16 cellular contexts compared by ENCODE assay signal in the genomic region with DNA sequence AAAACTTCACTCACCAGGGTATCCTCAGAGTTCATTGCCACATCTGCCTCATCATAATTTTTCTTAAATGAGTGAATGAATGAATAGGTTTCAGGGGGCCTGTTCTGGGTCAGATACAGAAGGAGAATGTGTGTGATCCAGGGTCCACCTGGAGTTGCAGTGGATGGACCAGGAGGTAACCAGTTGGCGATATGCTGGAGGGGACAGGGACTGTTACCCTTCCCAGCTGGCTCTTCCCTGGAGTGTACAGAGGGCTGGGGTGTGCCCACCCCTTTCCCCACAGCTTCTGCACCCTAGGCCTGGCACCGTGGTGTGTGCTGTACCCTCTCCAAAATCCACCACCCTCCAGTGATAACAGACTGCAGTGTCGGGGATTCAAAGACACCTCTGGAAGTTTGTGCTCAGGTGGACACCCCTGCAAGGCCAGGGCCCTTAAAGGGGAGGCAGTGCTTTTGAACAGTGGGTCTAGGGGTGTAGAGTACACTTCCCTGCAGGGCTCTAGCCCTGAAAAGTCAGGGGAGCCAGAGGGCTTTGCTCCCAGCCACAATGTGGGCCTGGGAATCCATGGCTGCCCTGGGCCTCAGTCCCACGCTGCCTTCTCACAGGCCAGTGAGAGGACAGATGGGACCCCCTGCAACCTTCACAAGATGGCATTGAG.
DNase-seq lines count a peak whose midpoint lies in the region; ATAC-seq and TF ChIP-seq lines count a peak whose summit lies in the region.
"Had no signal": no experiment of that assay in that cellular context is flagged by ENCODE, and none has a peak within 500 bp of the region (broad histone marks: within the 10 kb centered on the region; RNA-seq: fewer than 3 reads in every experiment).

No MANE protein-coding gene starts in this region.

- H4K91ac ChIP-seq in neuronal stem cell (ENCODE audit: low read depth, low read length, poor library complexity), result no peak overlapping the region

- H2BK5ac ChIP-seq in neuronal stem cell (ENCODE audit: low read length), result peak overlapping the region; percentile 14

- no peak overlapping the region for H4K8ac ChIP-seq in neuronal stem cell (ENCODE audit: low read depth, low read length)

- H3K36me3 ChIP-seq in right atrium auricular region, result no peaks in the 10 kb centered on the region
- no peaks in the 10 kb centered on the region for H3K36me3 ChIP-seq in heart right ventricle
- no peaks in the 10 kb centered on the region for H3K36me3 ChIP-seq in neuronal stem cell (replicated peaks in 1 of 2; ENCODE audit: control insufficient read depth in 2 of 2, insufficient read depth in 2 of 2, low read length in 2 of 2)
- no peaks in the 10 kb centered on the region for H3K36me3 ChIP-seq in upper lobe of right lung
- H3K36me3 ChIP-seq: colonic mucosa had no signal

- no peak overlapping the region for H3K4ac ChIP-seq in neuronal stem cell (ENCODE audit: low read length)

- no peak overlapping the region for H3K14ac ChIP-seq in neuronal stem cell (ENCODE audit: low read length)

- H3K27ac ChIP-seq in right atrium auricular region, result no peak overlapping the region
- no peak overlapping the region for H3K27ac ChIP-seq in heart right ventricle
- H3K27ac ChIP-seq in coronary artery, result no peak overlapping the region
- H3K27ac ChIP-seq in neuronal stem cell (replicated peaks; ENCODE audit: low read length), result no peak overlapping the region
- H3K27ac ChIP-seq in upper lobe of right lung, result no peak overlapping the region
- H3K27ac ChIP-seq: colonic mucosa, VCaP had no signal

- H3K27me3 ChIP-seq in right atrium auricular region (no peaks in the 10 kb centered on the region), heart right ventricle (peaks cover 0 to 3% (median 0%) of the 10 kb centered on the region in 7 donors), neuronal stem cell (ENCODE audit: control insufficient read depth in 3 of 3, insufficient read depth in 3 of 3, low read depth in 1 of 3, low read length in 3 of 3) (peaks cover 0 to 20% (median 0%) of the 10 kb centered on the region in 3 experiments), upper lobe of right lung (no peaks in the 10 kb centered on the region)
- H3K27me3 ChIP-seq: colonic mucosa had no signal

- H3K18ac ChIP-seq in neuronal stem cell (ENCODE audit: low read length), result peak overlapping the region; percentile 20

- H3K4me3 ChIP-seq in right atrium auricular region, result no peak overlapping the region
- H3K4me3 ChIP-seq in heart right ventricle, result no peak overlapping the region
- no peak overlapping the region for H3K4me3 ChIP-seq in coronary artery
- no peak overlapping the region for H3K4me3 ChIP-seq in neuronal stem cell (ENCODE audit: low read length in 2 of 2)
- H3K4me3 ChIP-seq in upper lobe of right lung, result no peak overlapping the region
- H3K4me3 ChIP-seq: colonic mucosa had no signal

- intact Hi-C loops in heart right ventricle (cut with DNase I), result loop anchor here in 2 of 10 donors (10.0 kb wide), 1 partner anchor 107 kb away; no protein-coding TSS in a partner anchor
- intact Hi-C loops in upper lobe of right lung (cut with DNase I), result no loop called here

- peaks cover 0 to 21% of the 10 kb centered on the region in 2 donors for H3K4me1 ChIP-seq in right atrium auricular region
- peaks cover 0 to 30% (median 8%) of the 10 kb centered on the region in 9 donors for H3K4me1 ChIP-seq in heart right ventricle
- peaks cover 0 to 32% of the 10 kb centered on the region in 2 donors for H3K4me1 ChIP-seq in neuronal stem cell (ENCODE audit: control insufficient read depth in 2 of 2, insufficient read depth in 1 of 2, low read depth in 1 of 2, low read length in 2 of 2)
- no peaks in the 10 kb centered on the region for H3K4me1 ChIP-seq in upper lobe of right lung
- H3K4me1 ChIP-seq: colonic mucosa had no signal

- no peak overlapping the region for H2AFZ ChIP-seq in neuronal stem cell (ENCODE audit: low read length)

- H3K9ac ChIP-seq in neuronal stem cell (ENCODE audit: low read depth, low read length, poor library complexity), result no peak overlapping the region

- no peak overlapping the region for H3K4me2 ChIP-seq in neuronal stem cell (ENCODE audit: insufficient read depth, low read length, poor library complexity, severe bottlenecking)

- ATAC-seq in heart right ventricle, result no peak
- ATAC-seq in upper lobe of right lung, result no peak
- no peak for ATAC-seq in HG03135 (IDR thresholded peaks at IDR 0.05; ENCODE audit: unreplicated experiment)
- ATAC-seq: activated CD8-positive, alpha-beta T cell treated with anti-CD3 and anti-CD28 coated beads, Interleukin-2, amount 10 ng/mL, durations not matched to agents 7 days and 5 days; HCT116; naive thymus-derived CD4-positive, alpha-beta T cell had no signal

- H3K79me1 ChIP-seq in neuronal stem cell (ENCODE audit: low read depth, low read length), result no peaks in the 10 kb centered on the region

- H3K9me3 ChIP-seq in right atrium auricular region (no peaks in the 10 kb centered on the region), heart right ventricle (no peaks in the 10 kb centered on the region), neuronal stem cell (replicated peaks in 1 of 2; ENCODE audit: control insufficient read depth in 2 of 2, insufficient read depth in 1 of 2, low read depth in 1 of 2, low read length in 2 of 2) (no peaks in the 10 kb centered on the region), upper lobe of right lung (no peaks in the 10 kb centered on the region)
- H3K9me3 ChIP-seq: colonic mucosa had no signal

- no peak overlapping the region for H2BK120ac ChIP-seq in neuronal stem cell (ENCODE audit: low read depth, low read length)

- peak overlapping the region; percentile 72 for H2AK5ac ChIP-seq in neuronal stem cell (ENCODE audit: low read depth, low read length)

- DNase-seq in right atrium auricular region (ENCODE audit: low spot score) (peak; percentile 32), heart right ventricle (no peak), coronary artery (ENCODE audit: low spot score) (peak; percentile 58), neuronal stem cell (ENCODE audit: low spot score) (no peak), upper lobe of right lung (peak; percentile 38), SKM-1 (lab: John Stamatoyannopoulos, UW; ENCODE audit: unreplicated experiment) (no peak), cerebellar cortex (ENCODE audit: low spot score) (no peak)
- DNase-seq: activated CD8-positive, alpha-beta T cell treated with anti-CD3 and anti-CD28 coated beads, Interleukin-2, amount 10 ng/mL, durations not matched to agents 7 days and 5 days; activated naive CD8-positive, alpha-beta T cell treated with anti-CD3 and anti-CD28 coated beads for 36 hours; NCI-H1105; T-helper 2 cell had no signal

- 78 to 84% methylated on average over 4 of the region's 4 CpGs for WGBS in heart right ventricle, 2 donors
- WGBS in neuronal stem cell (ENCODE audit: extremely low coverage in 2 of 2, insufficient read length in 2 of 2, insufficient replicate concordance in 1 of 2), 2 donors, result no CpG with 5 or more reads among the region's 4 CpGs

- H3K23ac ChIP-seq in neuronal stem cell (ENCODE audit: low read depth, low read length, poor library complexity), result no peak overlapping the region

- no peak overlapping the region for H2BK15ac ChIP-seq in neuronal stem cell (ENCODE audit: low read length)

- no peak for TF ChIP-seq CTCF in right atrium auricular region (IDR thresholded peaks at IDR 0.05)
- no peak for TF ChIP-seq CTCF in heart right ventricle (IDR thresholded peaks at IDR 0.05)
- no peak for TF ChIP-seq CTCF in coronary artery (IDR thresholded peaks at IDR 0.05)
- no peak for TF ChIP-seq CTCF in upper lobe of right lung (IDR thresholded peaks at IDR 0.05)

- H2BK12ac ChIP-seq in neuronal stem cell (ENCODE audit: low read length), result no peak overlapping the region

Comparison
In these comparisons a context has a peak if more than half of its experiments do, and no peak if none do; other contexts are left out.
1. DNase-seq: peak in right atrium auricular region (single experiment), coronary artery (single experiment) and upper lobe of right lung (single experiment); none in heart right ventricle (0 of 2), neuronal stem cell (single experiment), SKM-1 (single experiment) and cerebellar cortex (single experiment).